Comparison of ENCODE assay signal across 13 cellular contexts in genomic region chr6:149112976-149113375, GRCh38.
DNase-seq lines count a peak whose midpoint lies in the region; ATAC-seq lines count a peak whose summit lies in the region.
"Had no signal": no experiment of that assay in that cellular context is flagged by ENCODE, and none has a peak within 500 bp of the region (broad histone marks: within the 10 kb centered on the region; RNA-seq: fewer than 3 reads in every experiment).

No MANE protein-coding gene starts in this region.

- DNase-seq in NCI-H187 (lab: John Stamatoyannopoulos, UW) (no peak), anterior cingulate cortex (lab: John Stamatoyannopoulos, UW) (no peak), SHP77 (lab: John Stamatoyannopoulos, UW) (no peak)
- DNase-seq: amniotic stem cell, hypothalamus, IMR-90, midbrain, NCI-H1694 treated with DMSO at 0.1 percent for 48 hours, right cardiac atrium had no signal

- peak overlapping the region; percentile 77 for H3K27ac ChIP-seq in cingulate gyrus (ENCODE audit: low read depth, low read length)

- ATAC-seq in GM18502 (IDR thresholded peaks at IDR 0.05; ENCODE audit: poor library complexity, unreplicated experiment) (peak; percentile 62), GM19351 (IDR thresholded peaks at IDR 0.05; ENCODE audit: unreplicated experiment) (peak; percentile 52), HG03159 (IDR thresholded peaks at IDR 0.05; ENCODE audit: unreplicated experiment) (peak; percentile 56)
- ATAC-seq: right cardiac atrium had no signal
